Comparison of ENCODE assay signal across 1 cellular context in genomic region chr9:68304212-68304611, GRCh38. TPM values are rescaled to one million over a fixed set of nuclear protein-coding genes. Genes with fewer than 3 reads are reported as not detected.
"Had no signal": no experiment of that assay in that cellular context is flagged by ENCODE, and none has a peak within 500 bp of the region (broad histone marks: within the 10 kb centered on the region; RNA-seq: fewer than 3 reads in every experiment).

No MANE protein-coding gene starts in this region.

RNA-seq across cellular contexts. Expression of gene FOXD4L3, which starts 1.5 kb away (rescaled TPM):
- total RNA-seq: G401 had no signal
